ENCODE assay signal across 8 cellular contexts in genomic region chr9:132769895-132770774, GRCh38.
A peak's percentile ranks its signal among the peaks of the same experiment; 100 is the strongest.
DNase-seq lines count a peak whose midpoint lies in the region; ATAC-seq and TF ChIP-seq lines count a peak whose summit lies in the region.

No MANE protein-coding gene starts in this region.

- H3K27me3 ChIP-seq in naive thymus-derived CD4-positive, alpha-beta T cell (ENCODE audit: control insufficient read depth in 2 of 2, insufficient read depth in 2 of 2, low read length in 2 of 2), result no peaks in the 10 kb centered on the region

- H3K4me3 ChIP-seq in fibroblast of mammary gland (ENCODE audit: control insufficient read depth, low read depth, low read length), result peak overlapping the region; percentile 73
- peak overlapping the region; percentile 86 for H3K4me3 ChIP-seq in naive thymus-derived CD4-positive, alpha-beta T cell (ENCODE audit: low read length)

- no peak for TF ChIP-seq CTCF in fibroblast of mammary gland (conservative IDR thresholded peaks at IDR 0.05; ENCODE audit: control insufficient read depth, insufficient read depth, low read depth, low read length)

- H3K4me3 Mint-ChIP-seq in activated T-cell treated with anti-CD3 and anti-CD28 coated beads, Interleukin-2, amount 50 U/mL, for 4 hours, result peak overlapping the region; percentile 96
- H3K4me3 Mint-ChIP-seq in naive thymus-derived CD4-positive, alpha-beta T cell, result peak overlapping the region; percentile 95 to 100 (median 98)
- H3K4me3 Mint-ChIP-seq in stimulated activated naive B cell treated with anti-CD40 and anti-IgM and Interleukin-4, amounts not matched to agents 10 μg/mL and 1 μg/mL and 100 μg/mL, for 72 hours, result peak overlapping the region; percentile 98 to 99

- peak; percentile 69 for ATAC-seq in HG02610 (IDR thresholded peaks at IDR 0.05; ENCODE audit: unreplicated experiment)
- ATAC-seq in activated T-cell treated with anti-CD3 and anti-CD28 coated beads, Interleukin-2, amount 50 U/mL, for 4 hours, result peak; percentile 80 to 84
- ATAC-seq in naive thymus-derived CD4-positive, alpha-beta T cell, result peak; percentile 77
- peak; percentile 77 to 78 for ATAC-seq in stimulated activated naive B cell treated with anti-CD40 and anti-IgM and Interleukin-4, amounts not matched to agents 10 μg/mL and 1 μg/mL and 100 μg/mL, for 72 hours (replicated peaks)

- intact Hi-C loops in naive thymus-derived CD4-positive, alpha-beta T cell (cut with micrococcal nuclease), result loop anchor here (1.0 to 10.0 kb wide), 8 partner anchors 30 to 687 kb away; partner anchors contain the start of genes GTF3C4 (in 2 of the 2), CACFD1 (in 1 of the 2), TSC1 (in 1 of the 2) and TTF1 (in 1 of the 2)

- no peaks in the 10 kb centered on the region for H3K36me3 Mint-ChIP-seq in activated T-cell treated with anti-CD3 and anti-CD28 coated beads, Interleukin-2, amount 50 U/mL, for 4 hours (ENCODE audit: insufficient read depth)
- H3K36me3 Mint-ChIP-seq in naive thymus-derived CD4-positive, alpha-beta T cell, result peaks cover 0 to 15% (median 0%) of the 10 kb centered on the region in 5 donors
- H3K36me3 Mint-ChIP-seq in stimulated activated naive B cell treated with anti-CD40 and anti-IgM and Interleukin-4, amounts not matched to agents 10 μg/mL and 1 μg/mL and 100 μg/mL, for 72 hours, result peaks cover 12 to 22% of the 10 kb centered on the region in 2 donors

- POLR2A ChIA-PET in naive thymus-derived CD4-positive, alpha-beta T cell (lab: Charles Lee), result interaction anchor here (0.5 to 2.0 kb wide), 7 partner anchors 20 to 366 kb away, joined by 3 to 11 read pairs (median 3); partner anchors contain the start of genes DDX31, GTF3C4 and TSC1

- peaks cover 19% of the 10 kb centered on the region for H3K4me1 Mint-ChIP-seq in activated T-cell treated with anti-CD3 and anti-CD28 coated beads, Interleukin-2, amount 50 U/mL, for 4 hours (ENCODE audit: low read depth)
- H3K4me1 Mint-ChIP-seq in naive thymus-derived CD4-positive, alpha-beta T cell, result peaks cover 8 to 37% (median 27%) of the 10 kb centered on the region in 7 donors
- peaks cover 12 to 14% of the 10 kb centered on the region in 2 donors for H3K4me1 Mint-ChIP-seq in stimulated activated naive B cell treated with anti-CD40 and anti-IgM and Interleukin-4, amounts not matched to agents 10 μg/mL and 1 μg/mL and 100 μg/mL, for 72 hours

- H3K27me3 Mint-ChIP-seq in activated T-cell treated with anti-CD3 and anti-CD28 coated beads, Interleukin-2, amount 50 U/mL, for 4 hours (ENCODE audit: low read depth), result no peaks in the 10 kb centered on the region
- peaks cover 0 to 15% (median 0%) of the 10 kb centered on the region in 5 donors for H3K27me3 Mint-ChIP-seq in naive thymus-derived CD4-positive, alpha-beta T cell
- H3K27me3 Mint-ChIP-seq in stimulated activated naive B cell treated with anti-CD40 and anti-IgM and Interleukin-4, amounts not matched to agents 10 μg/mL and 1 μg/mL and 100 μg/mL, for 72 hours, result no peaks in the 10 kb centered on the region

- H3K4me1 ChIP-seq in naive thymus-derived CD4-positive, alpha-beta T cell (ENCODE audit: control insufficient read depth in 2 of 2, insufficient read depth in 2 of 2, low read length in 2 of 2), result peaks cover 3 to 9% of the 10 kb centered on the region in 2 donors

- peak overlapping the region; percentile 90 to 99 (median 97) for H3K27ac Mint-ChIP-seq in naive thymus-derived CD4-positive, alpha-beta T cell
- H3K27ac Mint-ChIP-seq in stimulated activated naive B cell treated with anti-CD40 and anti-IgM and Interleukin-4, amounts not matched to agents 10 μg/mL and 1 μg/mL and 100 μg/mL, for 72 hours, result peak overlapping the region; percentile 98

- CTCF ChIA-PET in naive thymus-derived CD4-positive, alpha-beta T cell (lab: Charles Lee), result interaction anchor here (0.9 to 1.6 kb wide), 2 partner anchors 30 to 122 kb away, joined by 3 to 5 read pairs; no protein-coding TSS in a partner anchor

- no peaks in the 10 kb centered on the region for H3K9me3 Mint-ChIP-seq in activated T-cell treated with anti-CD3 and anti-CD28 coated beads, Interleukin-2, amount 50 U/mL, for 4 hours
- peaks cover 0 to 8% (median 0%) of the 10 kb centered on the region in 11 donors for H3K9me3 Mint-ChIP-seq in naive thymus-derived CD4-positive, alpha-beta T cell
- peaks cover 8 to 9% of the 10 kb centered on the region in 2 donors for H3K9me3 Mint-ChIP-seq in stimulated activated naive B cell treated with anti-CD40 and anti-IgM and Interleukin-4, amounts not matched to agents 10 μg/mL and 1 μg/mL and 100 μg/mL, for 72 hours

- H3K27ac ChIP-seq in naive thymus-derived CD4-positive, alpha-beta T cell (ENCODE audit: low read depth, low read length), result peak overlapping the region; percentile 77

- H3K36me3 ChIP-seq in naive thymus-derived CD4-positive, alpha-beta T cell (ENCODE audit: control insufficient read depth in 2 of 3, insufficient read depth in 3 of 3, low read length in 3 of 3), result peaks cover 0 to 6% (median 0%) of the 10 kb centered on the region in 3 experiments

- H3K9me3 ChIP-seq in naive thymus-derived CD4-positive, alpha-beta T cell (ENCODE audit: control insufficient read depth in 2 of 3, low read length in 3 of 3), result no peaks in the 10 kb centered on the region

- DNase-seq in GM04504 (ENCODE audit: low read depth) (peak; percentile 33), NOMO-1 treated with dmso at 0.1 percent for 144 hours (lab: John Stamatoyannopoulos, UW; ENCODE audit: unreplicated experiment) (peak; percentile 70), fibroblast of mammary gland (ENCODE audit: low read depth) (peak; percentile 57), NCI-H1694 (lab: John Stamatoyannopoulos, UW) (no peak)
- DNase-seq in activated T-cell treated with anti-CD3 and anti-CD28 coated beads, Interleukin-2, amount 50 U/mL, for 4 hours, result peak; percentile 64
- peak; percentile 42 to 71 (median 66) for DNase-seq in naive thymus-derived CD4-positive, alpha-beta T cell
- peak; percentile 55 for DNase-seq in stimulated activated naive B cell treated with anti-CD40 and anti-IgM and Interleukin-4, amounts not matched to agents 10 μg/mL and 1 μg/mL and 100 μg/mL, for 72 hours
